In genomic region chr11:64382586-64382985, GRCh38 we compare ENCODE assay signal across 22 cellular contexts.
"Had no signal": no experiment of that assay in that cellular context is flagged by ENCODE, and none has a peak within 500 bp of the region (broad histone marks: within the 10 kb centered on the region; RNA-seq: fewer than 3 reads in every experiment).

No MANE protein-coding gene starts in this region.

- H3K4me3 Mint-ChIP-seq: activated CD4-positive, alpha-beta memory T cell treated with anti-CD3 and anti-CD28 coated beads for 36 hours; activated CD4-positive, alpha-beta T cell treated with anti-CD3 and anti-CD28 coated beads, Interleukin-2, amount 10 ng/mL, durations not matched to agents 24 days and 14 days; activated T-cell treated with anti-CD3 and anti-CD28 coated beads, Interleukin-2, amount 50 U/mL, for 4 hours; activated T-helper 17 cell treated with anti-CD3 and anti-CD28 coated beads, Interleukin-2, amount 50 U/mL, for 72 hours; central memory CD8-positive, alpha-beta T cell; stimulated activated effector memory CD8-positive, alpha-beta T cell treated with anti-CD3 and anti-CD28 coated beads, Interleukin-12 subunit alpha, Interleukin-12 subunit beta, amount 100 ng/mL, for 72 hours; T-helper 1 cell treated with Interleukin-12 subunit alpha and Interleukin-12 subunit beta and Interleukin-4 antibody, amounts not matched to agents 30 μg/mL and 1 μg/mL, for 36 hours had no signal

- H3K27me3 Mint-ChIP-seq: activated CD4-positive, alpha-beta memory T cell treated with anti-CD3 and anti-CD28 coated beads for 36 hours; activated T-helper 17 cell treated with anti-CD3 and anti-CD28 coated beads, Interleukin-2, amount 50 U/mL, for 72 hours; central memory CD8-positive, alpha-beta T cell had no signal

- H3K27ac Mint-ChIP-seq: activated CD4-positive, alpha-beta memory T cell treated with anti-CD3 and anti-CD28 coated beads for 36 hours; activated CD4-positive, alpha-beta T cell treated with anti-CD3 and anti-CD28 coated beads, Interleukin-2, amount 10 ng/mL, durations not matched to agents 24 days and 14 days; activated T-helper 17 cell treated with anti-CD3 and anti-CD28 coated beads, Interleukin-2, amount 50 U/mL, for 72 hours; stimulated activated effector memory CD8-positive, alpha-beta T cell treated with anti-CD3 and anti-CD28 coated beads, Interleukin-12 subunit alpha, Interleukin-12 subunit beta, amount 100 ng/mL, for 72 hours; T-helper 1 cell treated with Interleukin-12 subunit alpha and Interleukin-12 subunit beta and Interleukin-4 antibody, amounts not matched to agents 30 μg/mL and 1 μg/mL, for 36 hours had no signal

- ATAC-seq: activated T-cell treated with anti-CD3 and anti-CD28 coated beads, Interleukin-2, amount 50 U/mL, for 4 hours; activated T-helper 17 cell treated with anti-CD3 and anti-CD28 coated beads, Interleukin-2, amount 50 U/mL, for 72 hours; left ventricle myocardium superior; psoas muscle; stimulated activated effector memory CD8-positive, alpha-beta T cell treated with anti-CD3 and anti-CD28 coated beads, Interleukin-12 subunit alpha, Interleukin-12 subunit beta, amount 100 ng/mL, for 72 hours had no signal

- DNase-seq: activated CD4-positive, alpha-beta memory T cell treated with anti-CD3 and anti-CD28 coated beads for 36 hours; activated CD4-positive, alpha-beta T cell treated with anti-CD3 and anti-CD28 coated beads, Interleukin-2, amount 10 ng/mL, durations not matched to agents 24 days and 14 days; activated CD4-positive, CD25-positive, alpha-beta regulatory T cell treated with anti-CD3 and anti-CD28 coated beads, Interleukin-2, amount 50 U/mL, for 72 hours; activated gamma-delta T cell treated with Interleukin-2 at 50 U/mL for 16 hours; activated naive CD4-positive, alpha-beta T cell treated with anti-CD3 and anti-CD28 coated beads, Interleukin-2, amount 50 U/mL, for 16 hours; activated T-cell treated with anti-CD3 and anti-CD28 coated beads, Interleukin-2, amount 50 U/mL, for 4 hours; colonic mucosa; dorsolateral prefrontal cortex; effector memory CD4-positive, alpha-beta T cell; left ventricle myocardium superior; occipital lobe; psoas muscle; sigmoid colon; small intestine; stimulated activated CD4-positive, alpha-beta T cell treated with anti-CD3 and anti-CD28 coated beads, Interleukin-4, amount 100 ng/mL, for 24 hours; stomach; T1000; tibial artery had no signal

- H3K9me3 Mint-ChIP-seq: activated CD4-positive, alpha-beta memory T cell treated with anti-CD3 and anti-CD28 coated beads for 36 hours; activated CD4-positive, alpha-beta T cell treated with anti-CD3 and anti-CD28 coated beads, Interleukin-2, amount 10 ng/mL, durations not matched to agents 24 days and 14 days; activated T-cell treated with anti-CD3 and anti-CD28 coated beads, Interleukin-2, amount 50 U/mL, for 4 hours; activated T-helper 17 cell treated with anti-CD3 and anti-CD28 coated beads, Interleukin-2, amount 50 U/mL, for 72 hours; central memory CD8-positive, alpha-beta T cell; stimulated activated effector memory CD8-positive, alpha-beta T cell treated with anti-CD3 and anti-CD28 coated beads, Interleukin-12 subunit alpha, Interleukin-12 subunit beta, amount 100 ng/mL, for 72 hours; T-helper 1 cell treated with Interleukin-12 subunit alpha and Interleukin-12 subunit beta and Interleukin-4 antibody, amounts not matched to agents 30 μg/mL and 1 μg/mL, for 36 hours had no signal

- H3K4me1 Mint-ChIP-seq: activated T-helper 17 cell treated with anti-CD3 and anti-CD28 coated beads, Interleukin-2, amount 50 U/mL, for 72 hours; stimulated activated effector memory CD8-positive, alpha-beta T cell treated with anti-CD3 and anti-CD28 coated beads, Interleukin-12 subunit alpha, Interleukin-12 subunit beta, amount 100 ng/mL, for 72 hours had no signal

- H3K36me3 Mint-ChIP-seq: activated CD4-positive, alpha-beta memory T cell treated with anti-CD3 and anti-CD28 coated beads for 36 hours; stimulated activated effector memory CD8-positive, alpha-beta T cell treated with anti-CD3 and anti-CD28 coated beads, Interleukin-12 subunit alpha, Interleukin-12 subunit beta, amount 100 ng/mL, for 72 hours had no signal
